Comparison of ENCODE assay signal across 2 cellular contexts in genomic region chr2:46444732-46445131, GRCh38.
TF ChIP-seq lines count a peak whose summit lies in the region.

No MANE protein-coding gene starts in this region.

TF ChIP-seq in HepG2, 621 proteins besides CTCF, POLR2A, EP300 and RAD21:
- peak; percentile 70 for TF ChIP-seq ZNF121 (CRISPR knock-in tag; IDR thresholded peaks at IDR 0.05)
- no peak for TF ChIP-seq ZNF816 (CRISPR knock-in tag; IDR thresholded peaks at IDR 0.05; ENCODE audit: borderline replicate concordance)

TF ChIP-seq in IMR-90, 13 proteins besides CTCF, POLR2A, EP300 and RAD21:
- no peak for TF ChIP-seq USF2 (IDR thresholded peaks at IDR 0.05; ENCODE audit: low read depth, low read length)
- TF ChIP-seq NFE2L2 (IDR thresholded peaks at IDR 0.05; ENCODE audit: low read depth, low read length) = no peak
- TF ChIP-seq MAZ (IDR thresholded peaks at IDR 0.05; ENCODE audit: borderline replicate concordance, low read depth, low read length) = no peak
- no peak for TF ChIP-seq FOS (IDR thresholded peaks at IDR 0.05; ENCODE audit: low read depth, low read length)
- TF ChIP-seq MAFK (IDR thresholded peaks at IDR 0.05; ENCODE audit: low read depth, low read length) = no peak
- TF ChIP-seq RFX5 (IDR thresholded peaks at IDR 0.05; ENCODE audit: low read depth, low read length) = no peak
- no peak for TF ChIP-seq BHLHE40 (IDR thresholded peaks at IDR 0.05; ENCODE audit: low read depth, low read length)
- TF ChIP-seq ELK1 (IDR thresholded peaks at IDR 0.05; ENCODE audit: borderline replicate concordance, low read depth, low read length) = no peak
- no peak for TF ChIP-seq CEBPB (IDR thresholded peaks at IDR 0.05; ENCODE audit: low read depth, low read length)
- TF ChIP-seq RCOR1 (IDR thresholded peaks at IDR 0.05; ENCODE audit: insufficient replicate concordance, low read length) = no peak
- no peak for TF ChIP-seq SMC3 (IDR thresholded peaks at IDR 0.05; ENCODE audit: low read depth, low read length)
- TF ChIP-seq MXI1 (IDR thresholded peaks at IDR 0.05; ENCODE audit: borderline replicate concordance, low read depth, low read length) = no peak
